9 cellular contexts compared by ENCODE assay signal in the genomic region with DNA sequence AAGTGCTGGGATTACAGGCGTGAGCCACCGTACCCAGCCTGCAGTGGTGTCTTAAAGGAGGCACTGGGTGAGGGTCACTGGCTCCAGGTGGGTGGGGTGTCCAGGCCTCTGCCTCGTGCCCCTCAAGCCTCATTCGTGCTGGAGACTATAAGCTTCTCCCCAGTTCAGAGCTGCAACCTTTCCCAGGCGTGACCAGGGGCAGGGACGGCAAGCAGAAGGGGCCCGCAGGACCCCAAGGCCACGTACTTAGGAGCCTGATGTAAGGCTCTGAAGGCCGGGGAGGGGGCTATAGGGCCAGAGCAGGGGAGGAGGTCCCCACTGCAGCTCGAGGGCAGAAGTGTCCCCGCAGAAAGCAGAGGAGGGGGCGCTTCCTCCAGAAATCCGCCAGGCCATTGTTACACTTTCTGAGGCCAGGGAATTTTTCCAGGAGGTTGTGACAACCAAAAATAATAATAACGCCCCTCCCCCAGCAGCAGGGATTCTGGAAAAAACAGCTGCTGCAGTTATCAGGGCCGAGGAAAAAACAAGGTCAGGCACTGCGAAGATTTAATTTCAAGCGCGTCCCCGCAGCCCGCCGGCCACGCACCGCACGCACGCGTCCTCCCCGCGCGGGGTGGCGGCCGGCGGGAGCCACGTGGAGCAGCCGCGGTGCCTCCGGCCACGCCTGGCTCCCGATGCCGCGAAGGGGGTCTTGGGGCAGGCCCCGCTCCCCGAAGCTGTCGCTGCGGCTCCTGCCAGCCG. TPM values are rescaled to one million over a fixed set of nuclear protein-coding genes. Genes with fewer than 3 reads are reported as not detected.
DNase-seq lines count a peak whose midpoint lies in the region; ATAC-seq and TF ChIP-seq lines count a peak whose summit lies in the region.
"Had no signal": no experiment of that assay in that cellular context is flagged by ENCODE, and none has a peak within 500 bp of the region (broad histone marks: within the 10 kb centered on the region; RNA-seq: fewer than 3 reads in every experiment).

No MANE protein-coding gene starts in this region.

- H3K27me3 ChIP-seq in WERI-Rb-1 (ENCODE audit: insufficient read depth, low read depth, severe bottlenecking) (peaks cover 38% of the 10 kb centered on the region), ovary (no peaks in the 10 kb centered on the region), MM.1S (replicated peaks; ENCODE audit: insufficient read depth, low read length) (peaks cover 79% of the 10 kb centered on the region)

- H3K79me2 ChIP-seq in MM.1S (ENCODE audit: low read length), result no peaks in the 10 kb centered on the region

- WGBS in ovary, 3 donors, result 10 to 16% (median 13%) methylated on average over 42 to 45 of the region's 45 CpGs

- H3K36me3 ChIP-seq in WERI-Rb-1, result peaks cover 10% of the 10 kb centered on the region
- no peaks in the 10 kb centered on the region for H3K36me3 ChIP-seq in ovary
- no peaks in the 10 kb centered on the region for H3K36me3 ChIP-seq in MM.1S (replicated peaks; ENCODE audit: insufficient read depth, low read length)
- H3K36me3 ChIP-seq: neutrophil had no signal

- H3K4me1 ChIP-seq in ovary (ENCODE audit: insufficient read depth) (peaks cover 27% of the 10 kb centered on the region), MM.1S (ENCODE audit: low read length) (peaks cover 7% of the 10 kb centered on the region; the same call in 1 of the 2 replicates)

- H3K9me3 ChIP-seq in WERI-Rb-1 (ENCODE audit: severe bottlenecking), result no peaks in the 10 kb centered on the region
- no peaks in the 10 kb centered on the region for H3K9me3 ChIP-seq in ovary
- no peaks in the 10 kb centered on the region for H3K9me3 ChIP-seq in MM.1S (replicated peaks; ENCODE audit: insufficient read depth, low read length)
- H3K9me3 ChIP-seq: neutrophil had no signal

- TF ChIP-seq CTCF in AG10803 (conservative IDR thresholded peaks at IDR 0.05; ENCODE audit: low read length), result no peak
- TF ChIP-seq CTCF in WERI-Rb-1 (IDR thresholded peaks at IDR 0.05; ENCODE audit: low read depth, low read length), result no peak
- no peak for TF ChIP-seq CTCF in ovary (IDR thresholded peaks at IDR 0.05)
- no peak for TF ChIP-seq CTCF in MM.1S (IDR thresholded peaks at IDR 0.05; ENCODE audit: low read length)

- no peaks in the 10 kb centered on the region for H3F3A ChIP-seq in MM.1S (ENCODE audit: insufficient read depth, low read length)

- H3K4me3 ChIP-seq in AG10803 (ENCODE audit: low read length), result peak overlapping the region; percentile 76
- H3K4me3 ChIP-seq in WERI-Rb-1 (ENCODE audit: low read depth, low read length), result no peak overlapping the region
- peak overlapping the region; percentile 31 for H3K4me3 ChIP-seq in ovary
- H3K4me3 ChIP-seq in MM.1S (ENCODE audit: low read length), result no peak overlapping the region

- ATAC-seq in GM19324 (IDR thresholded peaks at IDR 0.05; ENCODE audit: low FRiP score, unreplicated experiment), result no peak

- no peak for TF ChIP-seq POLR2A in ovary (IDR thresholded peaks at IDR 0.05)

- TF ChIP-seq EP300 in ovary (IDR thresholded peaks at IDR 0.05), result no peak

- intact Hi-C loops in ovary (cut with DNase I), result no loop called here

- H2AFZ ChIP-seq in MM.1S (ENCODE audit: low read length), result no peak overlapping the region

- H4K20me1 ChIP-seq in MM.1S (ENCODE audit: insufficient read depth, low read length), result no peaks in the 10 kb centered on the region

- H3K4me2 ChIP-seq in MM.1S (ENCODE audit: low read depth, low read length), result no peak overlapping the region

- no peak overlapping the region for H3K9ac ChIP-seq in MM.1S (ENCODE audit: low read length)

- DNase-seq in AG10803 (ENCODE audit: low read depth) (no peak), WERI-Rb-1 (no peak), foreskin melanocyte (peak; percentile 17), ovary (peak; percentile 48 to 73 (median 68)), iPS-NIHi7 (ENCODE audit: extremely low spot score) (no peak), MM.1S (no peak), NCI-H1694 treated with DMSO at 0.1 percent for 48 hours (lab: John Stamatoyannopoulos, UW) (no peak)

- H3K27ac ChIP-seq in WERI-Rb-1 (peak overlapping the region; percentile 26), ovary (peak overlapping the region; percentile 83 to 99), MM.1S (ENCODE audit: low read length) (no peak overlapping the region)
- H3K27ac ChIP-seq: neutrophil had no signal

- H3K9me2 ChIP-seq in MM.1S (replicated peaks; ENCODE audit: insufficient read depth, low read length), result no peaks in the 10 kb centered on the region

RNA-seq across cellular contexts. Expression of a gene that starts 45.7 kb away (rescaled TPM):
- total RNA-seq in ovary, result 10 to 100 TPM; 46.6 to 75.7 (median 68.8) TPM
- polyA plus RNA-seq in ovary, result 10 to 100 TPM; 11.5 to 57.7 TPM

RNA-seq across cellular contexts. Expression of a gene that starts 54.5 kb away (rescaled TPM):
- total RNA-seq in ovary, result 10 to 100 TPM in 6 of 7 donors, 1 to 10 TPM in 1; 7.6 to 31.9 (median 24.2) TPM
- 10 to 100 TPM in 1 of 2 donors, 1 to 10 TPM in 1; 1.9 to 16.0 TPM for polyA plus RNA-seq in ovary

Comparison
In these comparisons a context has a peak if more than half of its experiments do, and no peak if none do; other contexts are left out.
1. DNase-seq: peak in foreskin melanocyte (single experiment) and ovary (5 of 5); none in AG10803 (single experiment), WERI-Rb-1 (single experiment), iPS-NIHi7 (single experiment), MM.1S (single experiment) and NCI-H1694 treated with DMSO at 0.1 percent for 48 hours (single experiment).
2. H3K4me3 ChIP-seq: peak in AG10803 (single experiment) and ovary (single experiment); none in WERI-Rb-1 (single experiment) and MM.1S (single experiment).